Comparison of ENCODE assay signal across 8 cellular contexts in genomic region chr22:24156146-24156914, GRCh38. TPM values are rescaled to one million over a fixed set of nuclear protein-coding genes. Genes with fewer than 3 reads are reported as not detected.
DNase-seq lines count a peak whose midpoint lies in the region; FAIRE-seq and TF ChIP-seq lines count a peak whose summit lies in the region.

No MANE protein-coding gene starts in this region.

- TF ChIP-seq CTCF in GM10266 (IDR thresholded peaks at IDR 0.05; ENCODE audit: control insufficient read depth, insufficient read depth, low read depth, missing control alignments) (no peak), HFFc6 (IDR thresholded peaks at IDR 0.05) (no peak), OCI-LY1 (IDR thresholded peaks at IDR 0.05; ENCODE audit: low read length) (no peak), parathyroid adenoma (IDR thresholded peaks at IDR 0.05) (no peak)

- H3K36me3 ChIP-seq in OCI-LY1 (ENCODE audit: insufficient read depth, low read length) = no peaks in the 10 kb centered on the region
- no peaks in the 10 kb centered on the region for H3K36me3 ChIP-seq in parathyroid adenoma (ENCODE audit: control insufficient read depth, insufficient read depth, low read length)
- H3K36me3 ChIP-seq in urinary bladder (ENCODE audit: insufficient read depth) = no peaks in the 10 kb centered on the region

- FAIRE-seq in frontal cortex (lab: Jason Lieb, UNC) = no peak

- no peaks in the 10 kb centered on the region for H3K36me3 Mint-ChIP-seq in HFFc6 (ENCODE audit: low read depth)

- H3K27ac ChIP-seq in OCI-LY1 (ENCODE audit: low read depth, low read length, poor library complexity, severe bottlenecking) (peak overlapping the region; percentile 91), parathyroid adenoma (no peak overlapping the region), urinary bladder (ENCODE audit: low read depth) (peak overlapping the region; percentile 28)

- H4K20me1 ChIP-seq in OCI-LY1 (ENCODE audit: insufficient read depth, low read length) = no peaks in the 10 kb centered on the region

- H3F3A ChIP-seq in OCI-LY1 (ENCODE audit: insufficient read depth, low read length) = no peaks in the 10 kb centered on the region

- H3K27me3 Mint-ChIP-seq in HFFc6 (ENCODE audit: insufficient read depth) = peaks cover 2% of the 10 kb centered on the region; the same call in 1 of the 2 replicates

- H3K27ac Mint-ChIP-seq in HFFc6 = peak overlapping the region; percentile 80

- DNase-seq in GM10266 (ENCODE audit: extremely low spot score) = peak; percentile 85
- DNase-seq in HFFc6 = no peak
- DNase-seq in activated effector memory CD4-positive, alpha-beta T cell treated with Interleukin-2 at 50 U/mL for 16 hours = peak; percentile 42
- DNase-seq in frontal cortex (ENCODE audit: low spot score in 2 of 2) = peak; percentile 53 to 56
- no peak for DNase-seq in NCI-H446 (lab: John Stamatoyannopoulos, UW)

- peaks cover 59% of the 10 kb centered on the region for H3K4me1 Mint-ChIP-seq in HFFc6 (ENCODE audit: low read depth)

- no peaks in the 10 kb centered on the region for H3K9me2 ChIP-seq in OCI-LY1 (ENCODE audit: low read depth, low read length)

- H3K4me1 ChIP-seq in OCI-LY1 (ENCODE audit: insufficient read depth, low read length, severe bottlenecking) (peaks cover 40% of the 10 kb centered on the region), parathyroid adenoma (peaks cover 3% of the 10 kb centered on the region), urinary bladder (ENCODE audit: insufficient read depth) (no peaks in the 10 kb centered on the region)

- H3K4me3 ChIP-seq in OCI-LY1 (ENCODE audit: low read depth, low read length, poor library complexity, severe bottlenecking) = peak overlapping the region; percentile 82
- H3K4me3 ChIP-seq in parathyroid adenoma (ENCODE audit: low read depth, low read length) = peak overlapping the region; percentile 46
- peak overlapping the region; percentile 76 for H3K4me3 ChIP-seq in urinary bladder (ENCODE audit: low read depth, low read length)

- H3K4me2 ChIP-seq in OCI-LY1 (ENCODE audit: low read length) (peak overlapping the region; percentile 95), parathyroid adenoma (ENCODE audit: low read length) (peak overlapping the region; percentile 76)

- H3K27me3 ChIP-seq in OCI-LY1 (ENCODE audit: insufficient read depth, low read length) (no peaks in the 10 kb centered on the region), parathyroid adenoma (ENCODE audit: control insufficient read depth, insufficient read depth, low read length) (no peaks in the 10 kb centered on the region)

- no peaks in the 10 kb centered on the region for H3K79me2 ChIP-seq in OCI-LY1 (ENCODE audit: insufficient read depth, low read length)
- H3K79me2 ChIP-seq in parathyroid adenoma = peaks cover 2% of the 10 kb centered on the region

- H3K9me3 ChIP-seq in OCI-LY1 (ENCODE audit: low read length) = no peaks in the 10 kb centered on the region
- H3K9me3 ChIP-seq in parathyroid adenoma (ENCODE audit: control insufficient read depth, low read length) = no peaks in the 10 kb centered on the region

- no peak overlapping the region for H2AFZ ChIP-seq in OCI-LY1 (ENCODE audit: low read length)
- H2AFZ ChIP-seq in parathyroid adenoma = no peak overlapping the region

- H3K9me3 Mint-ChIP-seq in HFFc6 = no peaks in the 10 kb centered on the region

- H3K9ac ChIP-seq in OCI-LY1 (ENCODE audit: low read length) (peak overlapping the region; percentile 80), parathyroid adenoma (no peak overlapping the region)

- under 1% methylated on average over 77 of the region's 77 CpGs for WGBS in urinary bladder

- H3K4me3 Mint-ChIP-seq in HFFc6 = peak overlapping the region; percentile 96

RNA-seq across cellular contexts. Expression of gene SUSD2, which starts 25.0 kb away (rescaled TPM):
- under 1 TPM; 0.11 to 0.24 (median 0.19) TPM for total RNA-seq in HFFc6 (2021; fragmentation: NEBNext Ultra II Directional; extraction: Animal tissue kit (Norgen Biotek cat#: 25700))
- total RNA-seq in frontal cortex (under 0.01 TPM), urinary bladder (0.26 TPM)
- 8.3 TPM for polyA plus RNA-seq in urinary bladder

Comparison
In these comparisons a context has a peak if more than half of its experiments do, and no peak if none do; other contexts are left out.
1. DNase-seq: peak in GM10266 (single experiment), activated effector memory CD4-positive, alpha-beta T cell treated with Interleukin-2 at 50 U/mL for 16 hours (single experiment) and frontal cortex (2 of 2); none in HFFc6 (single experiment) and NCI-H446 (0 of 2).
2. Peak in every context shown above with its lines, with median percentiles within 50 percentile points of each other: H3K4me3 ChIP-seq.